ENCODE assay signal across 27 cellular contexts in genomic region chr9:82512724-82513123, GRCh38.
"Had no signal": no experiment of that assay in that cellular context is flagged by ENCODE, and none has a peak within 500 bp of the region (broad histone marks: within the 10 kb centered on the region; RNA-seq: fewer than 3 reads in every experiment).

No MANE protein-coding gene starts in this region.

- H3K4me1 Mint-ChIP-seq: endodermal cell; naive thymus-derived CD8-positive, alpha-beta T cell; stimulated activated memory B cell treated with anti-CD40 and anti-IgM and Interleukin-4, amounts not matched to agents 10 μg/mL and 1 μg/mL and 100 μg/mL, for 72 hours; stimulated activated naive CD8-positive, alpha-beta T cell treated with anti-CD3 and anti-CD28 coated beads, Interleukin-15, amount 100 ng/mL, for 72 hours had no signal

- H3K36me3 Mint-ChIP-seq: activated naive CD8-positive, alpha-beta T cell; naive thymus-derived CD8-positive, alpha-beta T cell; stimulated activated memory B cell treated with anti-CD40 and anti-IgM and Interleukin-4, amounts not matched to agents 10 μg/mL and 1 μg/mL and 100 μg/mL, for 72 hours had no signal

- H3K36me3 ChIP-seq: adrenal gland, ascending aorta, brain microvascular endothelial cell, thyroid gland, upper lobe of left lung had no signal

- H3K27me3 Mint-ChIP-seq: activated naive CD8-positive, alpha-beta T cell; dendritic cell treated with granulocyte-macrophage colony-stimulating factor and Interleukin-4, amounts not matched to agents 40 ng/mL and 50 ng/mL, for 4 days; naive thymus-derived CD8-positive, alpha-beta T cell; stimulated activated memory B cell treated with anti-CD40 and anti-IgM and Interleukin-4, amounts not matched to agents 10 μg/mL and 1 μg/mL and 100 μg/mL, for 72 hours; stimulated activated naive CD8-positive, alpha-beta T cell treated with anti-CD3 and anti-CD28 coated beads, Interleukin-15, amount 100 ng/mL, for 72 hours had no signal

- H3K4me3 ChIP-seq: adrenal gland, thyroid gland, upper lobe of left lung had no signal

- H3K27ac Mint-ChIP-seq: activated naive CD8-positive, alpha-beta T cell; activated T-cell treated with anti-CD3 and anti-CD28 coated beads, Interleukin-2, amount 50 U/mL, for 72 hours; dendritic cell treated with granulocyte-macrophage colony-stimulating factor and Interleukin-4, amounts not matched to agents 40 ng/mL and 50 ng/mL, for 4 days; endodermal cell; naive thymus-derived CD8-positive, alpha-beta T cell; stimulated activated memory B cell treated with anti-CD40 and anti-IgM and Interleukin-4, amounts not matched to agents 10 μg/mL and 1 μg/mL and 100 μg/mL, for 72 hours; stimulated activated naive CD8-positive, alpha-beta T cell treated with anti-CD3 and anti-CD28 coated beads, Interleukin-15, amount 100 ng/mL, for 72 hours; T-helper 2 cell treated with Interferon-gamma antibody and Interleukin-4, amounts not matched to agents 5 μg/mL and 100 μg/mL, for 36 hours had no signal

- H3K4me3 Mint-ChIP-seq: activated naive CD8-positive, alpha-beta T cell; activated T-cell treated with anti-CD3 and anti-CD28 coated beads, Interleukin-2, amount 50 U/mL, for 72 hours; dendritic cell treated with granulocyte-macrophage colony-stimulating factor and Interleukin-4, amounts not matched to agents 40 ng/mL and 50 ng/mL, for 4 days; endodermal cell; naive thymus-derived CD8-positive, alpha-beta T cell; stimulated activated memory B cell treated with anti-CD40 and anti-IgM and Interleukin-4, amounts not matched to agents 10 μg/mL and 1 μg/mL and 100 μg/mL, for 72 hours; stimulated activated naive CD8-positive, alpha-beta T cell treated with anti-CD3 and anti-CD28 coated beads, Interleukin-15, amount 100 ng/mL, for 72 hours; T-helper 2 cell treated with Interferon-gamma antibody and Interleukin-4, amounts not matched to agents 5 μg/mL and 100 μg/mL, for 36 hours had no signal

- H3K27ac ChIP-seq: brain microvascular endothelial cell, upper lobe of left lung had no signal

- DNase-seq: activated CD4-positive, alpha-beta T cell treated with anti-CD3 and anti-CD28 coated beads for 4 hours; activated CD4-positive, alpha-beta T cell treated with anti-CD3 and anti-CD28 coated beads, Interleukin-2, amount 50 U/mL, for 4 hours; activated CD4-positive, CD25-positive, alpha-beta regulatory T cell; activated naive CD4-positive, alpha-beta T cell treated with Interleukin-2 at 50 U/mL for 16 hours; activated T-cell treated with anti-CD3 and anti-CD28 coated beads for 4 hours; activated T-cell treated with anti-CD3 and anti-CD28 coated beads, Interleukin-2, amount 50 U/mL, for 72 hours; central memory CD4-positive, alpha-beta T cell; endodermal cell; glutamatergic neuron; mammary epithelial cell; naive thymus-derived CD8-positive, alpha-beta T cell; retina; small intestine; stimulated activated CD4-positive, alpha-beta T cell treated with anti-CD3 and anti-CD28 coated beads, Interleukin-4, amount 100 ng/mL, for 24 hours; stimulated activated CD8-positive, alpha-beta memory T cell treated with anti-CD3 and anti-CD28 coated beads, Interleukin-4, amount 100 ng/mL, for 48 hours; stimulated activated naive CD8-positive, alpha-beta T cell treated with anti-CD3 and anti-CD28 coated beads, Interleukin-15, amount 100 ng/mL, for 72 hours; T-helper 1 cell; thyroid gland; upper lobe of left lung had no signal

- H3K4me1 ChIP-seq: thyroid gland had no signal

- H3K27me3 ChIP-seq: adrenal gland, ascending aorta, brain microvascular endothelial cell, thyroid gland, upper lobe of left lung had no signal

- H3K9me3 ChIP-seq: adrenal gland, ascending aorta, thyroid gland, upper lobe of left lung had no signal

- ATAC-seq: activated T-cell treated with anti-CD3 and anti-CD28 coated beads, Interleukin-2, amount 50 U/mL, for 72 hours; esophagus mucosa; naive thymus-derived CD8-positive, alpha-beta T cell; stimulated activated memory B cell treated with anti-CD40 and anti-IgM and Interleukin-4, amounts not matched to agents 10 μg/mL and 1 μg/mL and 100 μg/mL, for 72 hours; stimulated activated naive CD8-positive, alpha-beta T cell treated with anti-CD3 and anti-CD28 coated beads, Interleukin-15, amount 100 ng/mL, for 72 hours had no signal
